In the genomic region with DNA sequence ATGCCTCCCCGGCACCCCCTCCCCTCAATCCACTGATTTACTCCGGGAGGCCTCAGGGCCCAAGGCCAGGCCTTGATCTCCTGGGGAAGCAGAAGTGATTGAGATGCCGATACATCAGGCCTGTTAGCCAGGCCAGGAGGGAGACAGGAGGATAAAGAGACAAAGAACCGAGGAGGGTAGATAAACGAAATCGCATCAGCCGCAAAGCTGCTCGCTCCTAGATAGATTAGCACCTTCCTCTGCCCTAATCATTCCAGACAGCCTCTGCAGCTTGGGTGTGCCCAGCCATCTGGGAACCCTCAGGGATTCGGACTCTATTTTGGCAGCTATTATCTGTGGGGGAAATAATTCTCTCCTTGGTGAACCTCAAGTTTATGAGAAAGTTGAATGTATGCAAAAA, we compare ENCODE assay signal across 1 cellular context.
TF ChIP-seq lines count a peak whose summit lies in the region.

No MANE protein-coding gene starts in this region.

TF ChIP-seq in GM23338, 12 proteins besides CTCF, POLR2A, EP300 and RAD21 (continued from another document):
- TF ChIP-seq, protein P1, sequence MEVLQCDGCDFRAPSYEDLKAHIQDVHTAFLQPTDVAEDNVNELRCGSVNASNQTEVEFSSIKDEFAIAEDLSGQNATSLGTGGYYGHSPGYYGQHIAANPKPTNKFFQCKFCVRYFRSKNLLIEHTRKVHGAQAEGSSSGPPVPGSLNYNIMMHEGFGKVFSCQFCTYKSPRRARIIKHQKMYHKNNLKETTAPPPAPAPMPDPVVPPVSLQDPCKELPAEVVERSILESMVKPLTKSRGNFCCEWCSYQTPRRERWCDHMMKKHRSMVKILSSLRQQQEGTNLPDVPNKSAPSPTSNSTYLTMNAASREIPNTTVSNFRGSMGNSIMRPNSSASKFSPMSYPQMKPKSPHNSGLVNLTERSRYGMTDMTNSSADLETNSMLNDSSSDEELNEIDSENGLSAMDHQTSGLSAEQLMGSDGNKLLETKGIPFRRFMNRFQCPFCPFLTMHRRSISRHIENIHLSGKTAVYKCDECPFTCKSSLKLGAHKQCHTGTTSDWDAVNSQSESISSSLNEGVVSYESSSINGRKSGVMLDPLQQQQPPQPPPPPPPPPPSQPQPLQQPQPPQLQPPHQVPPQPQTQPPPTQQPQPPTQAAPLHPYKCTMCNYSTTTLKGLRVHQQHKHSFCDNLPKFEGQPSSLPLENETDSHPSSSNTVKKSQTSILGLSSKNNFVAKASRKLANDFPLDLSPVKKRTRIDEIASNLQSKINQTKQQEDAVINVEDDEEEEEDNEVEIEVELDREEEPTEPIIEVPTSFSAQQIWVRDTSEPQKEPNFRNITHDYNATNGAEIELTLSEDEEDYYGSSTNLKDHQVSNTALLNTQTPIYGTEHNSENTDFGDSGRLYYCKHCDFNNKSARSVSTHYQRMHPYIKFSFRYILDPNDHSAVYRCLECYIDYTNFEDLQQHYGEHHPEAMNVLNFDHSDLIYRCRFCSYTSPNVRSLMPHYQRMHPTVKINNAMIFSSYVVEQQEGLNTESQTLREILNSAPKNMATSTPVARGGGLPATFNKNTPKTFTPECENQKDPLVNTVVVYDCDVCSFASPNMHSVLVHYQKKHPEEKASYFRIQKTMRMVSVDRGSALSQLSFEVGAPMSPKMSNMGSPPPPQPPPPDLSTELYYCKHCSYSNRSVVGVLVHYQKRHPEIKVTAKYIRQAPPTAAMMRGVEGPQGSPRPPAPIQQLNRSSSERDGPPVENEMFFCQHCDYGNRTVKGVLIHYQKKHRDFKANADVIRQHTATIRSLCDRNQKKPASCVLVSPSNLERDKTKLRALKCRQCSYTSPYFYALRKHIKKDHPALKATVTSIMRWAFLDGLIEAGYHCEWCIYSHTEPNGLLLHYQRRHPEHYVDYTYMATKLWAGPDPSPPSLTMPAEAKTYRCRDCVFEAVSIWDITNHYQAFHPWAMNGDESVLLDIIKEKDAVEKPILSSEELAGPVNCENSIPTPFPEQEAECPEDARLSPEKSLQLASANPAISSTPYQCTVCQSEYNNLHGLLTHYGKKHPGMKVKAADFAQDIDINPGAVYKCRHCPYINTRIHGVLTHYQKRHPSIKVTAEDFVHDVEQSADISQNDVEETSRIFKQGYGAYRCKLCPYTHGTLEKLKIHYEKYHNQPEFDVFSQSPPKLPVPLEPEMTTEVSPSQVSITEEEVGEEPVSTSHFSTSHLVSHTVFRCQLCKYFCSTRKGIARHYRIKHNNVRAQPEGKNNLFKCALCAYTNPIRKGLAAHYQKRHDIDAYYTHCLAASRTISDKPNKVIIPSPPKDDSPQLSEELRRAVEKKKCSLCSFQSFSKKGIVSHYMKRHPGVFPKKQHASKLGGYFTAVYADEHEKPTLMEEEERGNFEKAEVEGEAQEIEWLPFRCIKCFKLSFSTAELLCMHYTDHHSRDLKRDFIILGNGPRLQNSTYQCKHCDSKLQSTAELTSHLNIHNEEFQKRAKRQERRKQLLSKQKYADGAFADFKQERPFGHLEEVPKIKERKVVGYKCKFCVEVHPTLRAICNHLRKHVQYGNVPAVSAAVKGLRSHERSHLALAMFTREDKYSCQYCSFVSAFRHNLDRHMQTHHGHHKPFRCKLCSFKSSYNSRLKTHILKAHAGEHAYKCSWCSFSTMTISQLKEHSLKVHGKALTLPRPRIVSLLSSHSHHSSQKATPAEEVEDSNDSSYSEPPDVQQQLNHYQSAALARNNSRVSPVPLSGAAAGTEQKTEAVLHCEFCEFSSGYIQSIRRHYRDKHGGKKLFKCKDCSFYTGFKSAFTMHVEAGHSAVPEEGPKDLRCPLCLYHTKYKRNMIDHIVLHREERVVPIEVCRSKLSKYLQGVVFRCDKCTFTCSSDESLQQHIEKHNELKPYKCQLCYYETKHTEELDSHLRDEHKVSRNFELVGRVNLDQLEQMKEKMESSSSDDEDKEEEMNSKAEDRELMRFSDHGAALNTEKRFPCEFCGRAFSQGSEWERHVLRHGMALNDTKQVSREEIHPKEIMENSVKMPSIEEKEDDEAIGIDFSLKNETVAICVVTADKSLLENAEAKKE (CRISPR knock-in tag; IDR thresholded peaks at IDR 0.05), result no peak
TF ChIP-seq in GM23338: peak in this region for 0.
